In the genomic region with DNA sequence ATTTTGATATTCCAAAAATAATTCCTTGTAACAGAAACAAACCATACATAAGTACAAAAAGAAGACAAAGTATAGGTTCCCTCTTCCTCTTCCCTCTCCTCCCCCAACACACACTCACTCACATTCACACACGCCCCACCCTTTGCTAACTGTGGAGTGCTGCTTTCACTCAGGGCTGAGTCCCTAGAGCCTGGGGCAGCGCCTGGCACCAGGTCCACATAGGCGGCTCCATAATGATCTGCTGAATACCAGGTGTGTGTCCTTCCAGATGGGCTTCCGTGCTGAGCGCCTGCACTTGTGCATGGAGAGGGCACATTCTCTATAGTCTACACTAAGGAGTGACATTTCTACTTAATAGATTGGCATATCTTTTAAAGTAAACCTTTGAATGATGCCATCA, we compare ENCODE assay signal across 15 cellular contexts. TPM values are rescaled to one million over a fixed set of nuclear protein-coding genes. Genes with fewer than 3 reads are reported as not detected.
DNase-seq lines count a peak whose midpoint lies in the region; ATAC-seq, FAIRE-seq and TF ChIP-seq lines count a peak whose summit lies in the region.
"Had no signal": no experiment of that assay in that cellular context is flagged by ENCODE, and none has a peak within 500 bp of the region (broad histone marks: within the 10 kb centered on the region; RNA-seq: fewer than 3 reads in every experiment).

No MANE protein-coding gene starts in this region.

- H3K9me3 ChIP-seq in Karpas-422 (ENCODE audit: low read length) (no peaks in the 10 kb centered on the region), GM12878 (replicated peaks; ENCODE audit: control insufficient read depth, insufficient read depth, low read length) (no peaks in the 10 kb centered on the region), psoas muscle (no peaks in the 10 kb centered on the region)

- no peaks in the 10 kb centered on the region for H3K27me3 ChIP-seq in Karpas-422 (ENCODE audit: low read length)
- H3K27me3 ChIP-seq in GM12878 (replicated peaks in 1 of 2; ENCODE audit: control insufficient read depth in 2 of 2, insufficient read depth in 2 of 2, low read length in 1 of 2), result no peaks in the 10 kb centered on the region
- H3K27me3 ChIP-seq in psoas muscle (ENCODE audit: insufficient read depth in 3 of 3, low read length in 2 of 3), result no peaks in the 10 kb centered on the region
- H3K27me3 ChIP-seq: cardiac muscle cell had no signal

- in situ Hi-C loops in GM12878 (cut with MboI), result no loop called here

- H3K4me3 ChIP-seq in Karpas-422 (ENCODE audit: low read length), result no peak overlapping the region
- peak overlapping the region; percentile 99 for H3K4me3 ChIP-seq in GM12878
- H3K4me3 ChIP-seq in psoas muscle, result no peak overlapping the region
- H3K4me3 ChIP-seq: cardiac muscle cell had no signal

- H3K9ac ChIP-seq in Karpas-422 (ENCODE audit: low read length) (no peak overlapping the region), GM12878 (ENCODE audit: control insufficient read depth, insufficient read depth, low read length) (no peak overlapping the region)

- H3K27me3 Mint-ChIP-seq in activated CD4-positive, alpha-beta T cell treated with anti-CD3 and anti-CD28 coated beads, Interleukin-2, amount 10 ng/mL, durations not matched to agents 7 days and 5 days, result no peaks in the 10 kb centered on the region

- H2AFZ ChIP-seq in Karpas-422 (ENCODE audit: low read length) (no peak overlapping the region), GM12878 (ENCODE audit: control insufficient read depth, low read depth, low read length) (no peak overlapping the region)

- WGBS in GM12878 (ENCODE audit: insufficient coverage, insufficient replicate concordance, low lambda C conversion rate, missing lambda C conversion rate), result 59% methylated on average over 5 of the region's 5 CpGs
- 67 to 83% (median 69%) methylated on average over 5 of the region's 5 CpGs for WGBS in psoas muscle, 3 donors

- TF ChIP-seq RAD21 in GM12878 (IDR thresholded peaks at IDR 0.05; ENCODE audit: insufficient read depth, low read depth, low read length), result no peak

- SMC1A ChIA-PET in GM12878 (lab: Charles Lee; ENCODE audit: uncharacterized antibody, unreplicated experiment), result interaction anchor here (1.0 to 1.9 kb wide), 2 partner anchors 49 to 54 kb away, joined by 4 to 8 read pairs; no protein-coding TSS in a partner anchor

- no peak for TF ChIP-seq EP300 in GM12878 (IDR thresholded peaks at IDR 0.05; ENCODE audit: borderline replicate concordance in 1 of 2, control insufficient read depth in 1 of 2, low read depth in 2 of 2, low read length in 2 of 2)

- H3K27ac ChIP-seq in Karpas-422 (ENCODE audit: low read length) (no peak overlapping the region), GM12878 (ENCODE audit: control insufficient read depth, insufficient read depth) (no peak overlapping the region), psoas muscle (peak overlapping the region; percentile 21)
- H3K27ac ChIP-seq: cardiac muscle cell had no signal

- no peak for DNase-seq in activated CD4-positive, alpha-beta T cell treated with anti-CD3 and anti-CD28 coated beads, Interleukin-2, amount 10 ng/mL, durations not matched to agents 7 days and 5 days
- DNase-seq in activated CD4-positive, alpha-beta T cell treated with anti-CD3 and anti-CD28 coated beads, Interleukin-2, amount 50 U/mL, for 1 hour, result no peak
- DNase-seq in Karpas-422 (no peak), GM12878 (ENCODE audit: low read depth, low spot score) (no peak), psoas muscle (no peak), iPS-NIHi7 (ENCODE audit: extremely low spot score) (no peak), RPMI8226 (no peak)
- DNase-seq: EL; mesenchymal stem cell; NCI-H1436; stimulated activated CD4-positive, alpha-beta T cell treated with anti-CD3 and anti-CD28 coated beads, Interleukin-1b, Interleukin-23, amount 100 ng/mL, for 48 hours; stimulated activated naive CD4-positive, alpha-beta T cell had no signal

- FAIRE-seq in GM12878 (lab: Jason Lieb, UNC), result no peak
- FAIRE-seq: H54 had no signal

- RAD21 ChIA-PET in GM12878 (lab: Charles Lee; ENCODE audit: unreplicated experiment), result interaction anchor here (1.1 kb wide), 1 partner anchor 55 kb away, joined by 4 read pairs; no protein-coding TSS in a partner anchor

- H3K9me3 Mint-ChIP-seq in activated CD4-positive, alpha-beta T cell treated with anti-CD3 and anti-CD28 coated beads, Interleukin-2, amount 10 ng/mL, durations not matched to agents 7 days and 5 days, result no peaks in the 10 kb centered on the region

- H3K4me1 Mint-ChIP-seq in activated CD4-positive, alpha-beta T cell treated with anti-CD3 and anti-CD28 coated beads, Interleukin-2, amount 10 ng/mL, durations not matched to agents 7 days and 5 days, result peaks cover 80% of the 10 kb centered on the region

- peaks cover 21% of the 10 kb centered on the region; the same call in 1 of the 2 replicates for H4K20me1 ChIP-seq in Karpas-422 (ENCODE audit: insufficient read depth, low read depth, low read length)
- peaks cover 8% of the 10 kb centered on the region; the same call in 1 of the 2 replicates for H4K20me1 ChIP-seq in GM12878 (ENCODE audit: control insufficient read depth, insufficient read depth)

- H3K4me1 ChIP-seq in Karpas-422 (ENCODE audit: low read length) (peaks cover 50% of the 10 kb centered on the region), GM12878 (ENCODE audit: control insufficient read depth, insufficient read depth, low read length) (peaks cover 57% of the 10 kb centered on the region), psoas muscle (peaks cover 41% of the 10 kb centered on the region)

- no peaks in the 10 kb centered on the region for H3K79me2 ChIP-seq in Karpas-422 (ENCODE audit: low read length)
- H3K79me2 ChIP-seq in GM12878 (ENCODE audit: control insufficient read depth, insufficient read depth, low read length), result peaks cover 88% of the 10 kb centered on the region

- POLR2A ChIA-PET in activated CD4-positive, alpha-beta T cell treated with anti-CD3 and anti-CD28 coated beads, Interleukin-2, amount 10 ng/mL, durations not matched to agents 7 days and 5 days (lab: Charles Lee), result no interaction called here
- POLR2A ChIA-PET in GM12878 (lab: Charles Lee), result no interaction called here

- CTCF ChIA-PET in activated CD4-positive, alpha-beta T cell treated with anti-CD3 and anti-CD28 coated beads, Interleukin-2, amount 10 ng/mL, durations not matched to agents 7 days and 5 days (lab: Charles Lee), result interaction anchor here (2.3 kb wide), 1 partner anchor 42 kb away, joined by 6 read pairs; no protein-coding TSS in a partner anchor
- CTCF ChIA-PET in GM12878 (lab: Yijun Ruan, JAX), result interaction anchor here (1.1 kb wide), 1 partner anchor 54 kb away, joined by 5 read pairs; no protein-coding TSS in a partner anchor

- TSS peak; percentile 34 for BruUV-seq in GM12878 (replicated peaks; lab: Mats Ljungman, UMichigan)

- peak; percentile 20; the same call in 2 of the 3 replicates for ATAC-seq in GM12878
- no peak for ATAC-seq in psoas muscle
- no peak for ATAC-seq in SK-N-SH treated with all-trans-retinoic acid at 6 μM for 48 hours

- H3K9me2 ChIP-seq in Karpas-422 (replicated peaks; ENCODE audit: insufficient read depth, low read length), result no peaks in the 10 kb centered on the region

- peak overlapping the region; percentile 99 for H3K4me3 Mint-ChIP-seq in activated CD4-positive, alpha-beta T cell treated with anti-CD3 and anti-CD28 coated beads, Interleukin-2, amount 10 ng/mL, durations not matched to agents 7 days and 5 days

- peaks cover 60% of the 10 kb centered on the region for H3K36me3 Mint-ChIP-seq in activated CD4-positive, alpha-beta T cell treated with anti-CD3 and anti-CD28 coated beads, Interleukin-2, amount 10 ng/mL, durations not matched to agents 7 days and 5 days (ENCODE audit: low read depth)

- H3K4me2 ChIP-seq in Karpas-422 (ENCODE audit: low read depth, low read length, poor library complexity, severe bottlenecking), result peak overlapping the region; percentile 67
- peak overlapping the region; percentile 74 for H3K4me2 ChIP-seq in GM12878 (ENCODE audit: control insufficient read depth, insufficient read depth)

- TF ChIP-seq CTCF in GM12878 (IDR thresholded peaks at IDR 0.05 in 2 of 3, conservative IDR thresholded peaks at IDR 0.05 in 1 of 3; ENCODE audit: control insufficient read depth in 2 of 3, extremely low read depth in 1 of 3, insufficient read depth in 1 of 3, low read depth in 3 of 3, low read length in 3 of 3) (no peak), psoas muscle (IDR thresholded peaks at IDR 0.05) (no peak)

- peak overlapping the region; percentile 81 for H3K27ac Mint-ChIP-seq in activated CD4-positive, alpha-beta T cell treated with anti-CD3 and anti-CD28 coated beads, Interleukin-2, amount 10 ng/mL, durations not matched to agents 7 days and 5 days

- no peak for TF ChIP-seq POLR2A in GM12878 (IDR thresholded peaks at IDR 0.05; ENCODE audit: low read depth, low read length)

- intact Hi-C loops in GM12878 (cut with micrococcal nuclease; ENCODE audit: unreplicated experiment) (loop anchor here (10.0 kb wide), 1 partner anchor 179 kb away; a partner anchor contains a TSS), psoas muscle (cut with DNase I) (no loop called here)

- H3K36me3 ChIP-seq in Karpas-422 (ENCODE audit: insufficient read depth, low read length) (no peaks in the 10 kb centered on the region), GM12878 (ENCODE audit: control insufficient read depth in 2 of 2, insufficient read depth in 2 of 2, low read length in 1 of 2) (peaks cover 0 to 5% of the 10 kb centered on the region in 2 experiments; a peak in 1 of 4 replicates), psoas muscle (ENCODE audit: insufficient read depth in 1 of 2, low read depth in 1 of 2) (no peaks in the 10 kb centered on the region)
- H3K36me3 ChIP-seq: cardiac muscle cell had no signal

RNA-seq across cellular contexts. Expression of a gene that starts 3.7 kb away (rescaled TPM):
- total RNA-seq in activated CD4-positive, alpha-beta T cell treated with anti-CD3 and anti-CD28 coated beads, Interleukin-2, amount 10 ng/mL, durations not matched to agents 7 days and 5 days, result 100 to 1,000 TPM; 334 to 336 TPM
- total RNA-seq in Karpas-422 (2014; rRNA removed; shearing (Covaris generic); ENCODE audit: low replicate concordance), result 2.3 and 5.3 TPM in 2 replicates
- total RNA-seq in GM12878 (2013; cell fraction: nucleolus; rRNA removed), result 179 and 180 TPM in 2 replicates
- total RNA-seq in GM12878 (2014; rRNA removed) (42.2 and 49.8 TPM in 2 replicates), GM12878 (2014; rRNA removed; fragmentation: Illumina TruSeq; extraction: Trizol) (34.9 and 40.6 TPM in 2 replicates), GM12878 (2021) (120 and 136 TPM in 2 replicates), psoas muscle (100 to 1,000 TPM in 1 of 4 donors, 10 to 100 TPM in 3; 32.1 to 111 (median 63.6) TPM)
- 38.6 TPM for polyA plus RNA-seq in GM12878 (2011; ENCODE audit: low read depth)
- polyA plus RNA-seq in GM12878 (2011; rRNA removed) (24.7 and 30.8 TPM in 2 replicates), GM12878 (2014; fragmentation: Illumina TruSeq; extraction: Trizol) (31.9 and 57.1 TPM in 2 replicates), GM12878 (2014; fragmentation: Nextera tagmentation; extraction: Ambion mirVana) (10 to 100 TPM; 15.1 to 22.7 TPM), GM12878 (2014; rRNA removed) (55.0 and 64.8 TPM in 2 replicates), GM12878 (2016; fragmentation: Nextera tagmentation; extraction: Ambion mirVana) (10 to 100 TPM; 35.1 to 44.1 TPM), psoas muscle (10 to 100 TPM in 2 of 3 donors, 1 to 10 TPM in 1; 9.3 to 26.8 (median 22.3) TPM)
- 36.3 and 42.2 TPM in 2 replicates for polyA plus RNA-seq in GM12878 (2011; cell fraction: cytosol; rRNA removed)
- polyA plus RNA-seq in GM12878 (2011; cell fraction: nucleus; rRNA removed), result 273 and 286 TPM in 2 replicates
- polyA plus RNA-seq in GM12878 (2012), result 68.5 and 75.6 TPM in 2 replicates
- polyA minus RNA-seq in GM12878 (2011; rRNA and poly(A)+ RNA removed), result 35.0 and 57.4 TPM in 2 replicates
- polyA minus RNA-seq in GM12878 (2011; cell fraction: cytosol; rRNA and poly(A)+ RNA removed), result 40.2 and 46.0 TPM in 2 replicates
- 77.4 and 123 TPM in 2 replicates for polyA minus RNA-seq in GM12878 (2011; cell fraction: nucleus; rRNA and poly(A)+ RNA removed)
